ENCODE assay signal across 1 cellular context in the genomic region with DNA sequence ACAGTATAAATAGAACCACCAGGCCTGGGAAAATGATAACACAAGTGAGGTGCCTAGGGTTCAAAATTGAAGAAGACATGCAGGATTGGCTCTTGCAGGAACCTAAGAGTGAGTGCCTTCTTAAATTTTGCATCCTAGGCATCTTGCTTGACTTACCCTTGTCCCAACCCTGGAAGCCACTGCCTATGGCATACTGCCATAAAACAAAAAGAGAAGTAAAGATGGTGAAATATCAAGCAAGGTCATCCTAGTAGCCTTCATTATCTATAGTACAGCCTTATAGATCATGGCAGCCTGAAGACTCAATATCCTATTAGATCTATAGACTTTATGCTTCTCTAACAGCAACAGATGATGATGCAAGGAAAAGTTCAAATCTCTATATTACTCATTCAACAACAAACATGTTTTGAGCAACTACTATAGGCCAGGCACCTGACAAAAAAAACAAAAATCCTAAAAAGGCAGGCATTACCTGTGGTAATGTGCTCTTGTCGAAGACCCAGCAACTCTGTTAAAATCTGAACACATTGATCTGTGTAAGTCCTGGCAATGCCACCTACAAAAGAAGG.
TF ChIP-seq lines count a peak whose summit lies in the region.

No MANE protein-coding gene starts in this region.

TF ChIP-seq in K562, 482 proteins besides CTCF, POLR2A, EP300 and RAD21:
- TF ChIP-seq, protein P1, sequence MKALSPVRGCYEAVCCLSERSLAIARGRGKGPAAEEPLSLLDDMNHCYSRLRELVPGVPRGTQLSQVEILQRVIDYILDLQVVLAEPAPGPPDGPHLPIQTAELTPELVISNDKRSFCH (CRISPR knock-in tag; IDR thresholded peaks at IDR 0.05): no peak
- TF ChIP-seq, protein P1 (tag; IDR thresholded peaks at IDR 0.05): no peak
- TF ChIP-seq ZEB2 (IDR thresholded peaks at IDR 0.05) (no peak), SAP30 (IDR thresholded peaks at IDR 0.05; ENCODE audit: borderline replicate concordance, insufficient read depth, low read depth, low read length, poor library complexity, severe bottlenecking) (no peak), ATF3 (IDR thresholded peaks at IDR 0.05) (peak; percentile 32; the same call in 1 of the 2 replicates), ATF3 (CRISPR knock-in tag; conservative IDR thresholded peaks at IDR 0.05) (no peak)
- TF ChIP-seq, protein P2, sequence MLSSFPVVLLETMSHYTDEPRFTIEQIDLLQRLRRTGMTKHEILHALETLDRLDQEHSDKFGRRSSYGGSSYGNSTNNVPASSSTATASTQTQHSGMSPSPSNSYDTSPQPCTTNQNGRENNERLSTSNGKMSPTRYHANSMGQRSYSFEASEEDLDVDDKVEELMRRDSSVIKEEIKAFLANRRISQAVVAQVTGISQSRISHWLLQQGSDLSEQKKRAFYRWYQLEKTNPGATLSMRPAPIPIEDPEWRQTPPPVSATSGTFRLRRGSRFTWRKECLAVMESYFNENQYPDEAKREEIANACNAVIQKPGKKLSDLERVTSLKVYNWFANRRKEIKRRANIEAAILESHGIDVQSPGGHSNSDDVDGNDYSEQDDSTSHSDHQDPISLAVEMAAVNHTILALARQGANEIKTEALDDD (IDR thresholded peaks at IDR 0.05): no peak
